Comparison of ENCODE assay signal across 16 cellular contexts in the genomic region with DNA sequence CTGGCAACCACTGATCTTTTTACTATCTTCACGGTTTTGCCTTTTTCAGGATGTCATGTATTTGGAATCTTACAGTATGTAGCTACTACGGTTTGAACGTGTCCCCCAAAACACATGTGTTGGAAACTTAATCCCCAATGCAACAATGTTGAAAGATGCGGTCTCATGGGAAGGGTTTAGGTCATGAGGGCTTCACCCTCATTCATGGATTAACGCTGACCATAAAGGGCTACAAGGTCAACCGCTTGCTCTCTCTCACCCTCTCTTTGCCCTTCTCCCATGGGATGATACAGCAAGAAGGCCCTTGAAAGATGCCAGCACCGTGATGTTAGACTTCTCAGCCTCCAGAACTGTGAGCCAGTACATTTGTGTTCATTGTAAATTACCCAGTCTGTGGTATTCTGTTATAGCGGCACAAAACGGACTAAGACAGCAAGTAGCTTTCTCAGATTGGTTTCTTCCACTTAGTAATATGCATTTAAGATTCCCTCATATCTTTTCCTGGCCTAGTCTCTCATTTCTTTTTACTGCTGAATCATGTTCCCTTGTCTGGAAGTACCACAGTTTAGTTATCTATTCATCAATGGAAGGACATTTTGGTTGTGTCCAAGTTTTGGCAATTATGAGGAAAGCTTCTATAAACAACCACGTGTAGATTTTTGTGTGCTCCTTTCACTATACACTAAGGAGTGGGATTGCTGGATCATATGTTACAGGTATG. TPM values are rescaled to one million over a fixed set of nuclear protein-coding genes. Genes with fewer than 3 reads are reported as not detected.
"Had no signal": no experiment of that assay in that cellular context is flagged by ENCODE, and none has a peak within 500 bp of the region (broad histone marks: within the 10 kb centered on the region; RNA-seq: fewer than 3 reads in every experiment).

No MANE protein-coding gene starts in this region.

- H3K4me3 Mint-ChIP-seq: brain, neural crest cell, WTC11 had no signal

- H3K27ac ChIP-seq: foreskin keratinocyte, pancreas had no signal

- H3K27ac Mint-ChIP-seq: WTC11 had no signal

- H3K9me3 Mint-ChIP-seq: activated naive CD4-positive, alpha-beta T cell treated with anti-CD3 and anti-CD28 coated beads, Interleukin-2, amount 50 U/mL, for 72 hours; neural crest cell; WTC11 had no signal

- H3K4me1 ChIP-seq: foreskin keratinocyte, pancreas had no signal

- H3K36me3 Mint-ChIP-seq: activated naive CD4-positive, alpha-beta T cell treated with anti-CD3 and anti-CD28 coated beads, Interleukin-2, amount 50 U/mL, for 72 hours; brain; WTC11 had no signal

- H3K36me3 ChIP-seq: pancreas had no signal

- ATAC-seq: activated naive CD4-positive, alpha-beta T cell treated with anti-CD3 and anti-CD28 coated beads, Interleukin-2, amount 50 U/mL, for 72 hours; left colon; pancreas had no signal

- H3K9me3 ChIP-seq: pancreas had no signal

- DNase-seq: activated CD4-positive, alpha-beta T cell treated with anti-CD3 and anti-CD28 coated beads for 48 hours; activated CD8-positive, alpha-beta memory T cell treated with anti-CD3 and anti-CD28 coated beads for 24 hours; activated effector memory CD4-positive, alpha-beta T cell treated with anti-CD3 and anti-CD28 coated beads, Interleukin-2, amount 50 U/mL, for 16 hours; amygdala; foreskin keratinocyte; left colon; retina; small intestine; trophoblast cell had no signal

- H3K4me3 ChIP-seq: dorsolateral prefrontal cortex, pancreas had no signal

RNA-seq across cellular contexts. Expression of gene CRYGN, which starts 3.0 kb away (rescaled TPM):
- total RNA-seq: foreskin keratinocyte; T-helper 1 cell treated with Interleukin-12 subunit alpha and Interleukin-12 subunit beta and Interleukin-4 antibody, amounts not matched to agents 30 ng/mL and 1 ng/mL, for 36 hours had no signal
- polyA plus RNA-seq: foreskin keratinocyte had no signal

RNA-seq across cellular contexts. Expression of gene WDR86, which starts 33.1 kb away (rescaled TPM):
- total RNA-seq: activated naive CD4-positive, alpha-beta T cell treated with anti-CD3 and anti-CD28 coated beads, Interleukin-2, amount 50 U/mL, for 72 hours; foreskin keratinocyte; T-helper 1 cell treated with Interleukin-12 subunit alpha and Interleukin-12 subunit beta and Interleukin-4 antibody, amounts not matched to agents 30 ng/mL and 1 ng/mL, for 36 hours had no signal
- polyA plus RNA-seq: foreskin keratinocyte had no signal
